Comparison of ENCODE assay signal across 1 cellular context in the genomic region with DNA sequence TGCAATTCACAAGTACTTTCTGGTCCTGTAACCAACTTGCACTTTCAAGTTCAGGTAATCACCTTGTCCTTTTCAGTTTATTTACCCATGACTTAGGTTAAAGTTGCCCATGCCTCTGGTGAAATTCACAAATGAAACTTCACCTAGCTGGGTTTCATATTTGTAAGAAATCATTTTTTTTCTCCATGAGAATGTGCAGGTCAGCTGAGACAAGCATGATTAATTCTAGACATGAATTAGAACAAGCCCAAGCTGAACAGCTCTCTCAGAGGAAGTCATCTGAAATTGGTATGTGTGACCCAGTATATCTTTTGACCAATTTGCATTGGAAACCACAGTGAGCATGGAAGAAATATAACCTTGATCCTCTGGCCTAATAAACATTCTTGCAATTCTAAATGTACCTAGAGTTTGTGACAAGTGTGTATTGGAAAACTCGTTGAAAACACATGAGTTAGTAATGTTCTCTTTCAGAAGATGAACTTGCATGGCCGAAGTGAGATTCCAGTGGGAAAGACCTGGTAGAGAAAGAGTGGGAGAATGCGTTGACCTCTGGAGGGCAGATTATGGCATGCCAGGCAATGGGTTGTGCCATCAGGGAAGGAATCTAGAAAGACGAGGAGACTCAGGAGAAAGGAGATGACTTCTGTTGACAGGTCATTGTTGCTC.
TF ChIP-seq lines count a peak whose summit lies in the region.

No MANE protein-coding gene starts in this region.

TF ChIP-seq in GM12878, 131 proteins besides CTCF, POLR2A, EP300 and RAD21 (continued from another document):
- TF ChIP-seq, protein P1, sequence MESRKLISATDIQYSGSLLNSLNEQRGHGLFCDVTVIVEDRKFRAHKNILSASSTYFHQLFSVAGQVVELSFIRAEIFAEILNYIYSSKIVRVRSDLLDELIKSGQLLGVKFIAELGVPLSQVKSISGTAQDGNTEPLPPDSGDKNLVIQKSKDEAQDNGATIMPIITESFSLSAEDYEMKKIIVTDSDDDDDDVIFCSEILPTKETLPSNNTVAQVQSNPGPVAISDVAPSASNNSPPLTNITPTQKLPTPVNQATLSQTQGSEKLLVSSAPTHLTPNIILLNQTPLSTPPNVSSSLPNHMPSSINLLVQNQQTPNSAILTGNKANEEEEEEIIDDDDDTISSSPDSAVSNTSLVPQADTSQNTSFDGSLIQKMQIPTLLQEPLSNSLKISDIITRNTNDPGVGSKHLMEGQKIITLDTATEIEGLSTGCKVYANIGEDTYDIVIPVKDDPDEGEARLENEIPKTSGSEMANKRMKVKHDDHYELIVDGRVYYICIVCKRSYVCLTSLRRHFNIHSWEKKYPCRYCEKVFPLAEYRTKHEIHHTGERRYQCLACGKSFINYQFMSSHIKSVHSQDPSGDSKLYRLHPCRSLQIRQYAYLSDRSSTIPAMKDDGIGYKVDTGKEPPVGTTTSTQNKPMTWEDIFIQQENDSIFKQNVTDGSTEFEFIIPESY (IDR thresholded peaks at IDR 0.05) = no peak
- TF ChIP-seq, protein P2, sequence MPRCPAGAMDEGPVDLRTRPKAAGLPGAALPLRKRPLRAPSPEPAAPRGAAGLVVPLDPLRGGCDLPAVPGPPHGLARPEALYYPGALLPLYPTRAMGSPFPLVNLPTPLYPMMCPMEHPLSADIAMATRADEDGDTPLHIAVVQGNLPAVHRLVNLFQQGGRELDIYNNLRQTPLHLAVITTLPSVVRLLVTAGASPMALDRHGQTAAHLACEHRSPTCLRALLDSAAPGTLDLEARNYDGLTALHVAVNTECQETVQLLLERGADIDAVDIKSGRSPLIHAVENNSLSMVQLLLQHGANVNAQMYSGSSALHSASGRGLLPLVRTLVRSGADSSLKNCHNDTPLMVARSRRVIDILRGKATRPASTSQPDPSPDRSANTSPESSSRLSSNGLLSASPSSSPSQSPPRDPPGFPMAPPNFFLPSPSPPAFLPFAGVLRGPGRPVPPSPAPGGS (IDR thresholded peaks at IDR 0.05; ENCODE audit: borderline replicate concordance, insufficient read depth, low read depth, low read length, poor library complexity, severe bottlenecking) = peak; percentile 53
- TF ChIP-seq, protein P3, sequence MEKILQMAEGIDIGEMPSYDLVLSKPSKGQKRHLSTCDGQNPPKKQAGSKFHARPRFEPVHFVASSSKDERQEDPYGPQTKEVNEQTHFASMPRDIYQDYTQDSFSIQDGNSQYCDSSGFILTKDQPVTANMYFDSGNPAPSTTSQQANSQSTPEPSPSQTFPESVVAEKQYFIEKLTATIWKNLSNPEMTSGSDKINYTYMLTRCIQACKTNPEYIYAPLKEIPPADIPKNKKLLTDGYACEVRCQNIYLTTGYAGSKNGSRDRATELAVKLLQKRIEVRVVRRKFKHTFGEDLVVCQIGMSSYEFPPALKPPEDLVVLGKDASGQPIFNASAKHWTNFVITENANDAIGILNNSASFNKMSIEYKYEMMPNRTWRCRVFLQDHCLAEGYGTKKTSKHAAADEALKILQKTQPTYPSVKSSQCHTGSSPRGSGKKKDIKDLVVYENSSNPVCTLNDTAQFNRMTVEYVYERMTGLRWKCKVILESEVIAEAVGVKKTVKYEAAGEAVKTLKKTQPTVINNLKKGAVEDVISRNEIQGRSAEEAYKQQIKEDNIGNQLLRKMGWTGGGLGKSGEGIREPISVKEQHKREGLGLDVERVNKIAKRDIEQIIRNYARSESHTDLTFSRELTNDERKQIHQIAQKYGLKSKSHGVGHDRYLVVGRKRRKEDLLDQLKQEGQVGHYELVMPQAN (conservative IDR thresholded peaks at IDR 0.05) = no peak
- TF ChIP-seq MEF2B (IDR thresholded peaks at IDR 0.05; ENCODE audit: partially characterized antibody, poor library complexity, severe bottlenecking) (peak; percentile 66), GABPA (IDR thresholded peaks at IDR 0.05; ENCODE audit: low read depth) (no peak), HCFC1 (IDR thresholded peaks at IDR 0.05; ENCODE audit: low read length) (no peak), EGR1 (IDR thresholded peaks at IDR 0.05; ENCODE audit: borderline replicate concordance in 1 of 2, low read depth in 2 of 2, low read length in 2 of 2) (no peak), SMARCA5 (IDR thresholded peaks at IDR 0.05) (no peak), PAX8 (IDR thresholded peaks at IDR 0.05) (no peak), CREM (IDR thresholded peaks at IDR 0.05; ENCODE audit: low read depth) (no peak), ZBED1 (IDR thresholded peaks at IDR 0.05; ENCODE audit: borderline replicate concordance) (0 out of 2 replicates have a peak, but pooled peaks have one; percentile 21), TCF7 (IDR thresholded peaks at IDR 0.05; ENCODE audit: borderline replicate concordance) (peak; percentile 67; the same call in 1 of the 2 replicates)
- TF ChIP-seq, protein P4, sequence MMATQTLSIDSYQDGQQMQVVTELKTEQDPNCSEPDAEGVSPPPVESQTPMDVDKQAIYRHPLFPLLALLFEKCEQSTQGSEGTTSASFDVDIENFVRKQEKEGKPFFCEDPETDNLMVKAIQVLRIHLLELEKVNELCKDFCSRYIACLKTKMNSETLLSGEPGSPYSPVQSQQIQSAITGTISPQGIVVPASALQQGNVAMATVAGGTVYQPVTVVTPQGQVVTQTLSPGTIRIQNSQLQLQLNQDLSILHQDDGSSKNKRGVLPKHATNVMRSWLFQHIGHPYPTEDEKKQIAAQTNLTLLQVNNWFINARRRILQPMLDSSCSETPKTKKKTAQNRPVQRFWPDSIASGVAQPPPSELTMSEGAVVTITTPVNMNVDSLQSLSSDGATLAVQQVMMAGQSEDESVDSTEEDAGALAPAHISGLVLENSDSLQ (IDR thresholded peaks at IDR 0.05) = peak; percentile 21; the same call in 1 of the 2 replicates
TF ChIP-seq in GM12878: peak in this region for 40.
